8 cellular contexts compared by ENCODE assay signal in genomic region chr21:31731112-31731801, GRCh38. TPM values are rescaled to one million over a fixed set of nuclear protein-coding genes. Genes with fewer than 3 reads are reported as not detected.
DNase-seq lines count a peak whose midpoint lies in the region; ATAC-seq and TF ChIP-seq lines count a peak whose summit lies in the region.

No MANE protein-coding gene starts in this region.

- H3K27ac ChIP-seq in DOHH2 (ENCODE audit: low read depth, low read length) (peak overlapping the region; percentile 80), coronary artery (peak overlapping the region; percentile 96 to 98), lung (ENCODE audit: low read depth in 1 of 2, low read length in 1 of 2) (peak overlapping the region; percentile 99)

- H3K9me2 ChIP-seq in DOHH2 (replicated peaks; ENCODE audit: control insufficient read depth, low read length): no peaks in the 10 kb centered on the region

- H3F3A ChIP-seq in DOHH2 (ENCODE audit: control insufficient read depth, insufficient read depth): peaks cover 22% of the 10 kb centered on the region

- H3K4me2 ChIP-seq in DOHH2 (ENCODE audit: low read length): peak overlapping the region; percentile 79

- no peaks in the 10 kb centered on the region for H3K9me3 ChIP-seq in DOHH2 (ENCODE audit: control insufficient read depth, insufficient read depth, low read length)
- H3K9me3 ChIP-seq in lung (ENCODE audit: control insufficient read depth in 2 of 2, insufficient read depth in 1 of 2, low read length in 1 of 2): no peaks in the 10 kb centered on the region

- DNase-seq in Jurkat, Clone E6-1 (ENCODE audit: low read depth, low spot score): no peak
- DNase-seq in activated CD4-positive, alpha-beta T cell treated with anti-CD3 and anti-CD28 coated beads for 48 hours: peak; percentile 66
- DNase-seq in coronary artery (ENCODE audit: low spot score): peak; percentile 77
- peak; percentile 36 for DNase-seq in lung (ENCODE audit: low spot score)
- DNase-seq in stimulated activated CD8-positive, alpha-beta memory T cell treated with anti-CD3 and anti-CD28 coated beads, Interleukin-15, amount 100 ng/mL, for 1 hour (ENCODE audit: low read depth): peak; percentile 14
- DNase-seq in DMS153 treated with DMSO at 0.1 percent for 48 hours (lab: John Stamatoyannopoulos, UW; ENCODE audit: unreplicated experiment): no peak

- H3K36me3 ChIP-seq in DOHH2 (ENCODE audit: control insufficient read depth, low read length): peaks cover 55% of the 10 kb centered on the region
- no peaks in the 10 kb centered on the region for H3K36me3 ChIP-seq in lung (ENCODE audit: control insufficient read depth in 2 of 2, insufficient read depth in 2 of 2, low read length in 2 of 2)

- WGBS in lung, 2 donors: 0 to 1% methylated on average over 71 to 74 of the region's 74 CpGs

- peak overlapping the region; percentile 81 for H3K4me3 ChIP-seq in DOHH2 (ENCODE audit: low read length)
- H3K4me3 ChIP-seq in Jurkat, Clone E6-1 (ENCODE audit: low read length): peak overlapping the region; percentile 67
- peak overlapping the region; percentile 94 for H3K4me3 ChIP-seq in coronary artery
- peak overlapping the region; percentile 98 for H3K4me3 ChIP-seq in lung

- H3K4me1 ChIP-seq in DOHH2 (ENCODE audit: control insufficient read depth, low read length): peaks cover 75% of the 10 kb centered on the region
- H3K4me1 ChIP-seq in lung (ENCODE audit: control insufficient read depth in 2 of 2, insufficient read depth in 2 of 2, low read length in 2 of 2): peaks cover 10 to 21% of the 10 kb centered on the region in 2 donors

- ATAC-seq in GM21515 (IDR thresholded peaks at IDR 0.05; ENCODE audit: unreplicated experiment) (peak; percentile 20), lung (ENCODE audit: insufficient read depth, low FRiP score) (peak; percentile 23)

- peaks cover 88% of the 10 kb centered on the region for H3K79me2 ChIP-seq in DOHH2 (ENCODE audit: control insufficient read depth, low read length)

- no peak for TF ChIP-seq CTCF in DOHH2 (IDR thresholded peaks at IDR 0.05; ENCODE audit: low read depth, low read length, poor library complexity, severe bottlenecking)
- TF ChIP-seq CTCF in coronary artery (IDR thresholded peaks at IDR 0.05): no peak
- no peak for TF ChIP-seq CTCF in lung (IDR thresholded peaks at IDR 0.05; ENCODE audit: control extremely low read depth, extremely low read depth)

- peaks cover 42% of the 10 kb centered on the region for H4K20me1 ChIP-seq in DOHH2 (ENCODE audit: control insufficient read depth, insufficient read depth, low read depth, low read length)

- H3K27me3 ChIP-seq in DOHH2 (ENCODE audit: control insufficient read depth, low read length) (no peaks in the 10 kb centered on the region), lung (ENCODE audit: control insufficient read depth, insufficient read depth) (no peaks in the 10 kb centered on the region)

RNA-seq across cellular contexts. Expression of gene SCAF4, which starts 0.7 kb away (rescaled TPM):
- polyA plus RNA-seq in Jurkat, Clone E6-1 (2012; ENCODE audit: insufficient read depth, insufficient read length): 40.1 TPM
- 10 to 100 TPM; 28.4 to 29.7 TPM for total RNA-seq in lung
- 10 to 100 TPM; 11.3 to 11.9 TPM for polyA plus RNA-seq in lung

Comparison
In these comparisons a context has a peak if more than half of its experiments do, and no peak if none do; other contexts are left out.
1. DNase-seq: peak in activated CD4-positive, alpha-beta T cell treated with anti-CD3 and anti-CD28 coated beads for 48 hours (single experiment), coronary artery (single experiment), lung (single experiment) and stimulated activated CD8-positive, alpha-beta memory T cell treated with anti-CD3 and anti-CD28 coated beads, Interleukin-15, amount 100 ng/mL, for 1 hour (single experiment); none in Jurkat, Clone E6-1 (single experiment) and DMS153 treated with DMSO at 0.1 percent for 48 hours (single experiment).
2. Peak in every context shown above with its lines, with median percentiles within 50 percentile points of each other: H3K27ac ChIP-seq and H3K4me3 ChIP-seq.